In the genomic region with DNA sequence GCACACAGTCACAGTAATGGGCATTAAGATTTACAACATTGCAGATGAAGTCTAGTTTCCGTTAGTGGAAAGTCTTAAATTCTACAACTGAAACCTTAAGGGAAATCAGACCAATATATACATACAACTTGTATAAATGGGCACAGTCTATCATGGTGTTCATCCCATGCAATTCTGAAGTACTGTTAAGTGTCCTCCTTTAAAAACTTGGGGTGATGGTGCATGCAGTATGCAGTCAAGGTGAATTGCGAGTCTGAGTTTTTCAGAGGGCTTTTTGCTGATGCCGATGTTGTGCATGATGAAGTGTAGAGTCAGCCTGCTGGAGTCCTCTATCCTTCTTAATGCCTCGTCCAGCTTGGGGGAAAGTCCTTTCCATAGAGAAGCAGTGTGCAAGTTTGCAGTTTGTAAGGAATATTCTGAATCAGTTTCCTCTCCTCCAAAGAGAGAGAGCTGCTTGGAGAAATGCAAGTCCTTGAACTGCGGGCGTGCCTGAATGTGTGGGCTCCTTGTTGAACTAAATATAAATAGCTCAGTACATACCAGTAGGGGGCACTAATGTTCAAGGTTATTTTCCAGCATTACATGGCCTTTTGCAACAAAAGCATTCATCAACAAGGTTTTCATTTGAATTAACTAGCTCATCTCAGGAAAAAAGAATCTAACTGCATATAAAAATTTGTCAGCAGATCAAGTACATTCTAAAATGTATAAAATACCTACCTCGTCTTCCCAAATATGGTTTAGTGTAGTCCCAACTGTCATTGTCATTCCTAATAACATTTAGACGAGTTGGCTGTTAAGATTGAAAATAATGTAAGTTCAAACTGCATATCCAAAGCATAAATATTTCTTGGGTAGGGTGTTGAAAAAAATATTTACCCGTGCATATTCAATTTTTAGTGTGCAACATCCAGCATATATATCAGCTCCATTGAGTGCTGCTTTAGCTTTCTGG, we compare ENCODE assay signal across 8 cellular contexts. TPM values are rescaled to one million over a fixed set of nuclear protein-coding genes. Genes with fewer than 3 reads are reported as not detected.
A peak's percentile ranks its signal among the peaks of the same experiment; 100 is the strongest.
DNase-seq lines count a peak whose midpoint lies in the region; ATAC-seq and TF ChIP-seq lines count a peak whose summit lies in the region.

No MANE protein-coding gene starts in this region.

- H3K9ac ChIP-seq in H9 (ENCODE audit: extremely low read depth, insufficient read length, low read length) = no peak overlapping the region

- H3K56ac ChIP-seq in H9 (ENCODE audit: insufficient read length, low read depth, low read length) = no peak overlapping the region

- H3K9me3 Mint-ChIP-seq in Calu3 (ENCODE audit: low read depth, unreplicated experiment) (no peaks in the 10 kb centered on the region), H9 (no peaks in the 10 kb centered on the region)
- no peaks in the 10 kb centered on the region for H3K9me3 Mint-ChIP-seq in naive thymus-derived CD4-positive, alpha-beta T cell

- intact Hi-C loops in Calu3 (cut with micrococcal nuclease; ENCODE audit: unreplicated experiment) = loop anchor here (1.0 to 5.0 kb wide), 2 partner anchors 145 to 161 kb away; no protein-coding TSS in a partner anchor
- intact Hi-C loops in esophagus muscularis mucosa (cut with DNase I) = loop anchor here (2.0 to 5.0 kb wide), 2 partner anchors 145 to 161 kb away; no protein-coding TSS in a partner anchor
- intact Hi-C loops in naive thymus-derived CD4-positive, alpha-beta T cell (cut with micrococcal nuclease) = loop anchor here (1.0 to 5.0 kb wide), 12 partner anchors 22 to 646 kb away; a partner anchor contains a TSS

- H3K4me3 Mint-ChIP-seq in Calu3 (ENCODE audit: low read depth, unreplicated experiment) = no peak overlapping the region
- H3K4me3 Mint-ChIP-seq in H9 = peak overlapping the region in 1 of 2 experiments; percentile 12; a peak in 1 of 5 replicates
- H3K4me3 Mint-ChIP-seq in naive thymus-derived CD4-positive, alpha-beta T cell = no peak overlapping the region

- BruUV-seq in Calu3 (replicated peaks; lab: Mats Ljungman, UMichigan) = no TSS peak

- H4K5ac ChIP-seq in H9 (ENCODE audit: insufficient read length, low read depth, low read length) = no peak overlapping the region

- H3K36me3 ChIP-seq in esophagus muscularis mucosa = peaks cover 0 to 43% (median 20%) of the 10 kb centered on the region in 4 donors
- H3K36me3 ChIP-seq in naive thymus-derived CD4-positive, alpha-beta T cell (ENCODE audit: control insufficient read depth in 2 of 3, insufficient read depth in 3 of 3, low read length in 3 of 3) = peaks cover 0 to 21% (median 0%) of the 10 kb centered on the region in 3 experiments

- peak; percentile 94 for ATAC-seq in naive thymus-derived CD4-positive, alpha-beta T cell
- ATAC-seq in GM21423 (IDR thresholded peaks at IDR 0.05; ENCODE audit: unreplicated experiment) = no peak
- ATAC-seq in GM21360 (IDR thresholded peaks at IDR 0.05; ENCODE audit: unreplicated experiment) = no peak

- H2AK5ac ChIP-seq in H9 (ENCODE audit: insufficient read length, low read length) = no peak overlapping the region

- H3K27ac ChIP-seq in H9 (ENCODE audit: insufficient read length, low read depth, low read length) = peak overlapping the region; percentile 75
- no peak overlapping the region for H3K27ac ChIP-seq in esophagus muscularis mucosa (replicated peaks in 1 of 4)
- H3K27ac ChIP-seq in naive thymus-derived CD4-positive, alpha-beta T cell (ENCODE audit: low read depth, low read length) = no peak overlapping the region

- peaks cover 5% of the 10 kb centered on the region for H3K36me3 Mint-ChIP-seq in Calu3 (ENCODE audit: insufficient read depth, unreplicated experiment)
- H3K36me3 Mint-ChIP-seq in H9 (ENCODE audit: insufficient read depth in 1 of 3, low read depth in 3 of 3) = peaks cover 18 to 71% (median 64%) of the 10 kb centered on the region in 3 experiments; a peak in 6 of 7 replicates
- peaks cover 0 to 25% (median 4%) of the 10 kb centered on the region in 5 donors for H3K36me3 Mint-ChIP-seq in naive thymus-derived CD4-positive, alpha-beta T cell

- no peak overlapping the region for H3K18ac ChIP-seq in H9 (ENCODE audit: insufficient read length, low read depth, low read length)

- TF ChIP-seq CTCF in Calu3 (IDR thresholded peaks at IDR 0.05; ENCODE audit: unreplicated experiment) (peak; percentile 52), H9 (conservative IDR thresholded peaks at IDR 0.05) (peak; percentile 77), WI38 (IDR thresholded peaks at IDR 0.05; ENCODE audit: low read depth, low read length) (peak; percentile 31), esophagus muscularis mucosa (IDR thresholded peaks at IDR 0.05) (peak; percentile 67 to 76 (median 67))

- H3K14ac ChIP-seq in H9 (ENCODE audit: insufficient read depth, low read length) = no peak overlapping the region

- no peak overlapping the region for H2BK20ac ChIP-seq in H9 (ENCODE audit: low read depth, low read length, poor library complexity, severe bottlenecking)

- no peak for TF ChIP-seq EP300 in esophagus muscularis mucosa (IDR thresholded peaks at IDR 0.05)

- TF ChIP-seq POLR2A in esophagus muscularis mucosa (IDR thresholded peaks at IDR 0.05; ENCODE audit: low read depth) = no peak

- DNase-seq in Calu3 = peak; percentile 30
- peak; percentile 48 for DNase-seq in H9
- DNase-seq in NCI-H2196 (lab: John Stamatoyannopoulos, UW; ENCODE audit: unreplicated experiment) = peak; percentile 70
- DNase-seq in esophagus muscularis mucosa (ENCODE audit: extremely low spot score) = no peak
- DNase-seq in naive thymus-derived CD4-positive, alpha-beta T cell = peak in 7 of 9 donors; percentile 64 to 83 (median 77)

- H4K20me1 ChIP-seq in H9 (ENCODE audit: control insufficient read depth, insufficient read depth, insufficient read length) = no peaks in the 10 kb centered on the region

- no CpG with 5 or more reads among the region's 9 CpGs for WGBS in H9 (ENCODE audit: extremely low coverage, insufficient read length, low lambda C conversion rate)
- 43% methylated on average over 9 of the region's 9 CpGs for WGBS in esophagus muscularis mucosa

- H3K4me2 ChIP-seq in H9 (ENCODE audit: insufficient read depth, insufficient read length, low read length) = peak overlapping the region; percentile 39

- peak overlapping the region; percentile 14 for H4K8ac ChIP-seq in H9 (replicated peaks; ENCODE audit: insufficient read length, low read depth, low read length)

- H3K23me2 ChIP-seq in H9 (ENCODE audit: insufficient read length, low read depth, low read length, poor library complexity, severe bottlenecking) = no peaks in the 10 kb centered on the region

- no peak overlapping the region for H2BK12ac ChIP-seq in H9 (ENCODE audit: insufficient read length, low read depth, low read length)

- no peaks in the 10 kb centered on the region for H3K9me3 ChIP-seq in H9 (ENCODE audit: control insufficient read depth, low read depth, low read length)
- no peaks in the 10 kb centered on the region for H3K9me3 ChIP-seq in esophagus muscularis mucosa
- no peaks in the 10 kb centered on the region for H3K9me3 ChIP-seq in naive thymus-derived CD4-positive, alpha-beta T cell (ENCODE audit: control insufficient read depth in 2 of 3, low read length in 3 of 3)

- H3K27me3 ChIP-seq in H9 (ENCODE audit: insufficient read depth, low read length) (no peaks in the 10 kb centered on the region), esophagus muscularis mucosa (no peaks in the 10 kb centered on the region)
- no peaks in the 10 kb centered on the region for H3K27me3 ChIP-seq in naive thymus-derived CD4-positive, alpha-beta T cell (ENCODE audit: control insufficient read depth in 2 of 2, insufficient read depth in 2 of 2, low read length in 2 of 2)

- H4K91ac ChIP-seq in H9 (ENCODE audit: insufficient read length, low read depth, low read length) = no peak overlapping the region

- POLR2A ChIA-PET in naive thymus-derived CD4-positive, alpha-beta T cell (lab: Charles Lee) = interaction anchor here (0.6 to 3.0 kb wide), 12 partner anchors 18 to 169 kb away, joined by 3 to 14 read pairs (median 4); a partner anchor contains a TSS

- no peaks in the 10 kb centered on the region for H3K79me1 ChIP-seq in H9 (ENCODE audit: insufficient read depth, low read depth, low read length, poor library complexity, severe bottlenecking)

- peaks cover 9% of the 10 kb centered on the region for H3K4me1 Mint-ChIP-seq in Calu3 (ENCODE audit: low read depth, unreplicated experiment)
- H3K4me1 Mint-ChIP-seq in H9 = peaks cover 23 to 28% of the 10 kb centered on the region in 2 experiments
- H3K4me1 Mint-ChIP-seq in naive thymus-derived CD4-positive, alpha-beta T cell = peaks cover 0 to 23% (median 0%) of the 10 kb centered on the region in 7 donors

- H3K4ac ChIP-seq in H9 (ENCODE audit: low read depth, low read length) = no peak overlapping the region

- no peak overlapping the region for H2BK120ac ChIP-seq in H9 (ENCODE audit: low read depth, low read length, poor library complexity, severe bottlenecking)

- 0 out of 2 replicates have a peak, but pooled peaks cover 2% of the 10 kb centered on the region for H3K79me2 ChIP-seq in H9 (ENCODE audit: insufficient read depth, low read length)

- H2BK5ac ChIP-seq in H9 (ENCODE audit: insufficient read length, low read length) = no peak overlapping the region

- H3K27me3 Mint-ChIP-seq in Calu3 (ENCODE audit: unreplicated experiment) (no peaks in the 10 kb centered on the region), H9 (ENCODE audit: low read depth) (no peaks in the 10 kb centered on the region)
- no peaks in the 10 kb centered on the region for H3K27me3 Mint-ChIP-seq in naive thymus-derived CD4-positive, alpha-beta T cell

- H3T11ph ChIP-seq in H9 (ENCODE audit: low read length) = no peak overlapping the region

- H3K4me3 ChIP-seq in WI38 (ENCODE audit: low read depth, low read length) (no peak overlapping the region), esophagus muscularis mucosa (no peak overlapping the region)
- H3K4me3 ChIP-seq in naive thymus-derived CD4-positive, alpha-beta T cell (ENCODE audit: low read length) = no peak overlapping the region

- CTCF ChIA-PET in Calu3 (lab: Charles Lee) = interaction anchor here (0.6 to 1.8 kb wide), 12 partner anchors 9 to 505 kb away, joined by 3 to 12 read pairs (median 6); a partner anchor contains a TSS
- CTCF ChIA-PET in naive thymus-derived CD4-positive, alpha-beta T cell (lab: Charles Lee) = interaction anchor here (0.6 to 10.9 kb wide), 31 partner anchors 10 to 1142 kb away, joined by 3 to 127 read pairs (median 6); a partner anchor contains a TSS

- H3K23ac ChIP-seq in H9 (ENCODE audit: insufficient read length, low read depth, low read length) = no peak overlapping the region

- no peak overlapping the region for H2AFZ ChIP-seq in H9 (ENCODE audit: low read length)

- H3K4me1 ChIP-seq in H9 (ENCODE audit: insufficient read depth, low read length) = peaks cover 2% of the 10 kb centered on the region; the same call in 1 of the 2 replicates
- H3K4me1 ChIP-seq in esophagus muscularis mucosa = peaks cover 12 to 52% (median 41%) of the 10 kb centered on the region in 4 donors
- H3K4me1 ChIP-seq in naive thymus-derived CD4-positive, alpha-beta T cell (ENCODE audit: control insufficient read depth in 2 of 2, insufficient read depth in 2 of 2, low read length in 2 of 2) = peaks cover 0 to 3% of the 10 kb centered on the region in 2 donors

- H3K27ac Mint-ChIP-seq in Calu3 (ENCODE audit: unreplicated experiment) (no peak overlapping the region), H9 (0 out of 7 replicates have a peak overlapping the region, but pooled peaks of 2 of the 3 experiments have one; percentile 45 to 50)
- no peak overlapping the region for H3K27ac Mint-ChIP-seq in naive thymus-derived CD4-positive, alpha-beta T cell

- H2BK15ac ChIP-seq in H9 (ENCODE audit: low read depth, low read length) = no peak overlapping the region

RNA-seq across cellular contexts. Expression of a gene that starts 21.3 kb away (rescaled TPM):
- total RNA-seq in Calu3 (2022) = 47.6 and 51.3 TPM in 2 replicates
- 50.7 and 52.3 TPM in 2 replicates for total RNA-seq in H9 (2021)
- 10 to 100 TPM; 50.2 to 61.5 (median 54.0) TPM for total RNA-seq in esophagus muscularis mucosa
- total RNA-seq in naive thymus-derived CD4-positive, alpha-beta T cell = 10 to 100 TPM; 10.1 to 66.8 (median 30.2) TPM
- polyA plus RNA-seq in naive thymus-derived CD4-positive, alpha-beta T cell = 10 to 100 TPM; 14.1 to 16.4 TPM

Comparison
In these comparisons a context has a peak if more than half of its experiments do, and no peak if none do; other contexts are left out.
1. H3K27ac Mint-ChIP-seq: peak in H9 (2 of 3); none in Calu3 (single experiment) and naive thymus-derived CD4-positive, alpha-beta T cell (0 of 9).
2. Peak in every context shown above with its lines, with median percentiles within 50 percentile points of each other: CTCF ChIP-seq.